In the genomic region with DNA sequence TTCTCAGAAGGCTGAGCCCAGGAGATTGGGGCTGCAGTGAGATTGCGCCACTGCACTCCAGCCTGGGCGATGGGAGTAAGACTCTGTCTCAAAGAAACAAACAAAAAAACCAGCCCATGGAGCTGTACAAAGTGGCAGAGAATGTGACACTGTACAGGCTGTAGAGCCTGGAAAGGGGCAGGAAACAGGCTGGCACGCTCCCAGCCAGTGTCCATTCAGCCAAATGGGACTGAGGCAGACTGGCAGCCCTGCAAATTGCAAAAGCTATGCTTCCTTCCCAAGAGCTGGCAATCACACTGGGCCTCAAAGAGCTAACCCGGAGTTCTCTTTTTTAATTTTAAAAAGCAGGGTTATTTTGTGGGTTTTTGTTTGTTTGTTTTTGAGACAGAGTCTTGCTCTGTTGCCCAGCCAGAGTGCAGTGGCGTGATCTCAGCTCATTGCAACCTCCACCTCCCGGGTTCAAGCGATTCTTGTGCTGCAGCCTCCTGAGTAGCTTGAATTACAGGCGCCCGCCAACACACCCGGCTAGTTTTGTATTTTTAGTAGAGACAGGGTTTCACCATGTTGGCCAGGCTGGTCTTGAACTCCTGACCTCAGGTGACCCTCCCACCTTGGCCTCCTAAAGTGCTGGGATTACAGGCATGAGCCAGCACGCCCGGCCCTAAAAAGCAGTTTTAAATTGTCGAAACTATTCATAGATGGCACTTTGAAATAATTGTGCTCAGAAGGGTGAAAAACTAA, we compare ENCODE assay signal across 18 cellular contexts. TPM values are rescaled to one million over a fixed set of nuclear protein-coding genes. Genes with fewer than 3 reads are reported as not detected.
DNase-seq lines count a peak whose midpoint lies in the region; ATAC-seq and TF ChIP-seq lines count a peak whose summit lies in the region.
"Had no signal": no experiment of that assay in that cellular context is flagged by ENCODE, and none has a peak within 500 bp of the region (broad histone marks: within the 10 kb centered on the region; RNA-seq: fewer than 3 reads in every experiment).

No MANE protein-coding gene starts in this region.

- H3K27me3 ChIP-seq in ascending aorta (no peaks in the 10 kb centered on the region), right lobe of liver (no peaks in the 10 kb centered on the region), suprapubic skin (no peaks in the 10 kb centered on the region), neural progenitor cell (no peaks in the 10 kb centered on the region)
- H3K27me3 ChIP-seq: colonic mucosa, stomach had no signal

- H3K36me3 ChIP-seq in ascending aorta (no peaks in the 10 kb centered on the region), right lobe of liver (no peaks in the 10 kb centered on the region), suprapubic skin (peaks cover 20% of the 10 kb centered on the region), neural progenitor cell (no peaks in the 10 kb centered on the region)
- H3K36me3 ChIP-seq: colonic mucosa, WERI-Rb-1 had no signal

- H3K9ac ChIP-seq in neural progenitor cell: no peak overlapping the region

- H2AFZ ChIP-seq in neural progenitor cell (replicated peaks): no peak overlapping the region
- H2AFZ ChIP-seq: GM23338 had no signal

- TF ChIP-seq CTCF in ascending aorta (IDR thresholded peaks at IDR 0.05) (no peak), right lobe of liver (IDR thresholded peaks at IDR 0.05) (no peak), GM10266 (IDR thresholded peaks at IDR 0.05; ENCODE audit: control insufficient read depth, insufficient read depth, low read depth, missing control alignments) (no peak), suprapubic skin (IDR thresholded peaks at IDR 0.05) (no peak), neural progenitor cell (IDR thresholded peaks at IDR 0.05) (no peak)

- H3K4me3 Mint-ChIP-seq in neural progenitor cell: no peak overlapping the region
- H3K4me3 Mint-ChIP-seq: activated CD8-positive, alpha-beta T cell treated with anti-CD3 and anti-CD28 coated beads, Interleukin-2, amount 10 ng/mL, durations not matched to agents 7 days and 5 days; activated T-helper 1 cell treated with anti-CD3 and anti-CD28 coated beads, Interleukin-12 subunit alpha, Interleukin-12 subunit beta, Interleukin-2, Interleukin-4 antibody, amounts not matched to agents 30 ng/mL and 10 ng/mL and 1 ng/mL, durations not matched to agents 14 hours and 24 hours and 36 hours; GM23338 had no signal

- intact Hi-C loops in ascending aorta (cut with DNase I) (no loop called here), right lobe of liver (cut with DNase I) (no loop called here)

- peak in 2 of 4 donors; percentile 20 to 50 for ATAC-seq in right lobe of liver
- ATAC-seq: activated CD8-positive, alpha-beta T cell treated with anti-CD3 and anti-CD28 coated beads, Interleukin-2, amount 10 ng/mL, durations not matched to agents 7 days and 5 days; GM23338 had no signal

- peak overlapping the region in 1 of 2 donors; percentile 36 for H3K4me3 ChIP-seq in ascending aorta
- no peak overlapping the region for H3K4me3 ChIP-seq in right lobe of liver
- no peak overlapping the region for H3K4me3 ChIP-seq in suprapubic skin
- H3K4me3 ChIP-seq in neural progenitor cell: no peak overlapping the region
- H3K4me3 ChIP-seq: colonic mucosa, GM23338, stomach had no signal

- H3K36me3 Mint-ChIP-seq in neural progenitor cell: no peaks in the 10 kb centered on the region

- no peak overlapping the region for H3K4me2 ChIP-seq in neural progenitor cell
- H3K4me2 ChIP-seq: GM23338 had no signal

- no peaks in the 10 kb centered on the region for H3K4me1 Mint-ChIP-seq in neural progenitor cell

- no peaks in the 10 kb centered on the region for H3F3A ChIP-seq in neural progenitor cell (ENCODE audit: low read depth)

- DNase-seq in ascending aorta (ENCODE audit: low spot score in 2 of 2): peak in 1 of 2 donors; percentile 75
- peak; percentile 22 for DNase-seq in foreskin melanocyte
- peak in 2 of 3 donors; percentile 56 to 57 for DNase-seq in right lobe of liver
- DNase-seq in substantia nigra (lab: John Stamatoyannopoulos, UW): peak; percentile 16 to 93 (median 77)
- DNase-seq in GM10266 (ENCODE audit: extremely low spot score): no peak
- no peak for DNase-seq in suprapubic skin (ENCODE audit: low spot score in 2 of 2)
- DNase-seq in NCI-H510A (lab: John Stamatoyannopoulos, UW): no peak
- DNase-seq in neural progenitor cell (ENCODE audit: low spot score): no peak
- DNase-seq: activated CD8-positive, alpha-beta T cell treated with anti-CD3 and anti-CD28 coated beads, Interleukin-2, amount 10 ng/mL, durations not matched to agents 7 days and 5 days; colonic mucosa; NCI-H1092 treated with DMSO at 0.1 percent for 48 hours; NCI-H2171; stomach; T-helper 1 cell; WERI-Rb-1 had no signal

- no peak for TF ChIP-seq EP300 in suprapubic skin (IDR thresholded peaks at IDR 0.05)

- no peaks in the 10 kb centered on the region for H3K9me3 Mint-ChIP-seq in neural progenitor cell
- H3K9me3 Mint-ChIP-seq: activated T-helper 1 cell treated with anti-CD3 and anti-CD28 coated beads, Interleukin-12 subunit alpha, Interleukin-12 subunit beta, Interleukin-2, Interleukin-4 antibody, amounts not matched to agents 30 ng/mL and 10 ng/mL and 1 ng/mL, durations not matched to agents 14 hours and 24 hours and 36 hours; GM23338 had no signal

- H3K27me3 Mint-ChIP-seq in neural progenitor cell (ENCODE audit: insufficient read depth, low read depth): no peaks in the 10 kb centered on the region

- no peak for TF ChIP-seq POLR2A in right lobe of liver (IDR thresholded peaks at IDR 0.05)
- no peak for TF ChIP-seq POLR2A in suprapubic skin (IDR thresholded peaks at IDR 0.05)

- no peaks in the 10 kb centered on the region for H3K79me2 ChIP-seq in neural progenitor cell (ENCODE audit: low read depth)

- no peaks in the 10 kb centered on the region for H4K20me1 ChIP-seq in neural progenitor cell (ENCODE audit: low read depth)

- no peaks in the 10 kb centered on the region for H3K9me3 ChIP-seq in ascending aorta
- no peaks in the 10 kb centered on the region for H3K9me3 ChIP-seq in right lobe of liver
- H3K9me3 ChIP-seq in suprapubic skin: no peaks in the 10 kb centered on the region
- H3K9me3 ChIP-seq in neural progenitor cell (ENCODE audit: low read depth): no peaks in the 10 kb centered on the region
- H3K9me3 ChIP-seq: colonic mucosa, stomach had no signal

- 91% methylated on average over 10 of the region's 13 CpGs for WGBS in right lobe of liver (ENCODE audit: insufficient coverage, low coverage, low lambda C conversion rate, missing lambda C conversion rate)
- WGBS in suprapubic skin: 73% methylated on average over 13 of the region's 13 CpGs

- peak overlapping the region; percentile 63 for H3K27ac ChIP-seq in ascending aorta
- no peak overlapping the region for H3K27ac ChIP-seq in right lobe of liver
- peak overlapping the region; percentile 64 for H3K27ac ChIP-seq in substantia nigra (ENCODE audit: low read depth, low read length, poor library complexity, severe bottlenecking)
- H3K27ac ChIP-seq in suprapubic skin: no peak overlapping the region
- no peak overlapping the region for H3K27ac ChIP-seq in neural progenitor cell
- H3K27ac ChIP-seq: colonic mucosa, epithelial cell of prostate, WERI-Rb-1 had no signal

- peaks cover 0 to 2% of the 10 kb centered on the region in 2 donors for H3K4me1 ChIP-seq in ascending aorta
- H3K4me1 ChIP-seq in right lobe of liver: no peaks in the 10 kb centered on the region
- H3K4me1 ChIP-seq in suprapubic skin: peaks cover 4% of the 10 kb centered on the region
- H3K4me1 ChIP-seq in neural progenitor cell: no peaks in the 10 kb centered on the region
- H3K4me1 ChIP-seq: colonic mucosa had no signal

- no peak overlapping the region for H3K27ac Mint-ChIP-seq in neural progenitor cell
- H3K27ac Mint-ChIP-seq: activated CD8-positive, alpha-beta T cell treated with anti-CD3 and anti-CD28 coated beads, Interleukin-2, amount 10 ng/mL, durations not matched to agents 7 days and 5 days; activated T-helper 1 cell treated with anti-CD3 and anti-CD28 coated beads, Interleukin-12 subunit alpha, Interleukin-12 subunit beta, Interleukin-2, Interleukin-4 antibody, amounts not matched to agents 30 ng/mL and 10 ng/mL and 1 ng/mL, durations not matched to agents 14 hours and 24 hours and 36 hours; GM23338 had no signal

RNA-seq across cellular contexts. Expression of a gene that starts 42.8 kb away (rescaled TPM):
- 2.3 TPM for total RNA-seq in ascending aorta
- total RNA-seq in right lobe of liver: 10 to 100 TPM; 13.9 to 21.1 (median 15.7) TPM
- 10 to 100 TPM; 10.5 to 32.7 (median 23.5) TPM for total RNA-seq in suprapubic skin
- 31.0 and 32.4 TPM in 2 replicates for total RNA-seq in neural progenitor cell (ENCODE audit: low replicate concordance)

RNA-seq across cellular contexts. Expression of a gene that starts 48.5 kb away (rescaled TPM):
- total RNA-seq in ascending aorta (1.8 TPM), right lobe of liver (10 to 100 TPM in 1 of 6 experiments, 1 to 10 TPM in 5; 6.5 to 11.3 (median 7.7) TPM), suprapubic skin (10 to 100 TPM; 20.6 to 31.2 (median 26.0) TPM), neural progenitor cell (ENCODE audit: low replicate concordance) (0.37 and 0.43 TPM in 2 replicates)

Comparison
In these comparisons a context has a peak if more than half of its experiments do, and no peak if none do; other contexts are left out.
1. DNase-seq: peak in foreskin melanocyte (single experiment), right lobe of liver (2 of 3) and substantia nigra (49 of 49); none in GM10266 (single experiment), suprapubic skin (0 of 2), NCI-H510A (single experiment) and neural progenitor cell (single experiment).
2. H3K27ac ChIP-seq: peak in ascending aorta (2 of 2) and substantia nigra (single experiment); none in right lobe of liver (0 of 3), suprapubic skin (single experiment) and neural progenitor cell (single experiment).